1 cellular context compared by ENCODE assay signal in genomic region chr9:69103348-69103996, GRCh38.
TF ChIP-seq lines count a peak whose summit lies in the region.
"Not testable (repeated sequence)": the region's sequence is repeated elsewhere in the genome, so short reads cannot be mapped to it uniquely, and the experiment has no call there.

No MANE protein-coding gene starts in this region.

TF ChIP-seq in HepG2, 621 proteins besides CTCF, POLR2A, EP300 and RAD21 (continued from another document):
- TF ChIP-seq ARID5B (CRISPR knock-in tag; IDR thresholded peaks at IDR 0.05) (peak; percentile 25; the same call in 1 of the 2 replicates), ATF1 (CRISPR knock-in tag; IDR thresholded peaks at IDR 0.05) (0 out of 2 replicates have a peak, but pooled peaks have one; percentile 37), HNF4A (CRISPR knock-in tag; IDR thresholded peaks at IDR 0.05) (peak; percentile 19; the same call in 1 of the 2 replicates), NCOR1 (IDR thresholded peaks at IDR 0.05; ENCODE audit: borderline replicate concordance, low read length) (0 out of 2 replicates have a peak, but pooled peaks have one; percentile 21), FOXJ3 (CRISPR knock-in tag; IDR thresholded peaks at IDR 0.05; ENCODE audit: borderline replicate concordance) (0 out of 2 replicates have a peak, but pooled peaks have one; percentile 26), PHF21A (CRISPR knock-in tag; IDR thresholded peaks at IDR 0.05) (0 out of 2 replicates have a peak, but pooled peaks have one; percentile 12), ZSCAN29 (CRISPR knock-in tag; conservative IDR thresholded peaks at IDR 0.05) (peak; percentile 63; the same call in 1 of the 2 replicates), NR2F6 (IDR thresholded peaks at IDR 0.05) (peak; percentile 24; the same call in 1 of the 2 replicates), NR2F6 (CRISPR knock-in tag; IDR thresholded peaks at IDR 0.05) (0 out of 2 replicates have a peak, but pooled peaks have one; percentile 2), RARA (CRISPR knock-in tag; IDR thresholded peaks at IDR 0.05) (peak; percentile 43; the same call in 1 of the 2 replicates), SOX13 (CRISPR knock-in tag; conservative IDR thresholded peaks at IDR 0.05 in 1 of 2, IDR thresholded peaks at IDR 0.05 in 1 of 2) (peak in 1 of 2 experiments; percentile 65; a peak in 2 of 4 replicates), FOXP4 (CRISPR knock-in tag; IDR thresholded peaks at IDR 0.05) (peak; percentile 48; the same call in 1 of the 2 replicates), PAXIP1 (CRISPR knock-in tag; conservative IDR thresholded peaks at IDR 0.05) (peak; percentile 65), TBX3 (IDR thresholded peaks at IDR 0.05; ENCODE audit: borderline replicate concordance) (0 out of 2 replicates have a peak, but pooled peaks have one; percentile 12), DMAP1 (CRISPR knock-in tag; IDR thresholded peaks at IDR 0.05) (0 out of 2 replicates have a peak, but pooled peaks have one; percentile 11), KAT2B (IDR thresholded peaks at IDR 0.05; ENCODE audit: borderline replicate concordance, low read depth, low read length) (peak; percentile 39; the same call in 1 of the 2 replicates), ZNF609 (CRISPR knock-in tag; IDR thresholded peaks at IDR 0.05; ENCODE audit: borderline replicate concordance) (peak; percentile 11; the same call in 1 of the 2 replicates), ZGPAT (CRISPR knock-in tag; IDR thresholded peaks at IDR 0.05) (0 out of 2 replicates have a peak, but pooled peaks have one; percentile 37), ZNF362 (CRISPR knock-in tag; IDR thresholded peaks at IDR 0.05; ENCODE audit: borderline replicate concordance) (peak; percentile 82; the same call in 1 of the 2 replicates), FOXP1 (IDR thresholded peaks at IDR 0.05) (peak; percentile 91), FOXP1 (CRISPR knock-in tag; IDR thresholded peaks at IDR 0.05) (peak; percentile 74), SOX6 (CRISPR knock-in tag; IDR thresholded peaks at IDR 0.05) (peak; percentile 87)
- TF ChIP-seq SOX13, SOX6 (IDR thresholded peaks at IDR 0.05): not testable (repeated sequence)
